ENCODE assay signal across 29 cellular contexts in the genomic region with DNA sequence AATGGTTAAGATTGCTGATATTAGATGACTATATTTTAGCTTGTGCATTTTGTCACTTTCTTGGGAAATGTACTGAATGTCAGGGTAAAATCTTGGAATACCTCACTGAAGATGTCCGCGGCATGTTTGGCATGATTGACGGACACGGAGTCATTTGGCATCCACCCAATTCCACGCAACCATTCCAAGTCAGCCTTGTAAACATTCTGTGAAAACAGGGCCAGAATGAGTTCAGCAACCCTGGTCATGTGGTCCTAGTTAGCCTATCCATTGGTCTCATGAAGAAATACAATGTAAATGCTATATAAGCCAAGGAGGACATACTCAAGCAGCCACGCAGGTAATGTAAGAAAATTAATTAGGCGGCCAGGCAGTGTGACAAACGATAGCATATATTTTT.
"Had no signal": no experiment of that assay in that cellular context is flagged by ENCODE, and none has a peak within 500 bp of the region (broad histone marks: within the 10 kb centered on the region; RNA-seq: fewer than 3 reads in every experiment).

No MANE protein-coding gene starts in this region.

- H3K27me3 ChIP-seq: esophagus squamous epithelium, left lung, neural progenitor cell, tibial nerve had no signal

- H3K4me2 ChIP-seq: neural progenitor cell had no signal

- H2AFZ ChIP-seq: neural progenitor cell, parathyroid adenoma had no signal

- DNase-seq: activated CD4-positive, alpha-beta T cell treated with anti-CD3 and anti-CD28 coated beads for 48 hours; activated CD4-positive, alpha-beta T cell treated with anti-CD3 and anti-CD28 coated beads, Interleukin-2, amount 50 U/mL, for 48 hours; activated CD8-positive, alpha-beta memory T cell treated with anti-CD3 and anti-CD28 coated beads for 24 hours; activated gamma-delta T cell; activated naive CD4-positive, alpha-beta T cell treated with anti-CD3 and anti-CD28 coated beads, Interleukin-2, amount 10 ng/mL, durations not matched to agents 7 days and 5 days; activated naive CD8-positive, alpha-beta T cell treated with anti-CD3 and anti-CD28 coated beads, Interleukin-2, amount 10 ng/mL, durations not matched to agents 7 days and 5 days; activated T-cell treated with anti-CD3 and anti-CD28 coated beads, Interleukin-2, amount 50 U/mL, for 24 hours; amniotic stem cell; dermis blood vessel endothelial cell; effector CD4-positive, alpha-beta T cell; esophagus squamous epithelium; hypothalamus; immature natural killer cell; left lung; mesendoderm; natural killer cell; occipital lobe; stimulated activated CD4-positive, alpha-beta T cell treated with anti-CD3 and anti-CD28 coated beads, Interleukin-2, amount 100 ng/mL, for 48 hours; stimulated activated naive CD4-positive, alpha-beta T cell treated with Interleukin-2 at 50 U/mL for 16 hours; T-helper 1 cell; WERI-Rb-1 had no signal

- ATAC-seq: activated CD4-positive, CD25-positive, alpha-beta regulatory T cell treated with anti-CD3 and anti-CD28 coated beads, Interleukin-2, amount 50 U/mL, for 24 hours; left lung; natural killer cell had no signal

- H3K9ac ChIP-seq: neural progenitor cell, parathyroid adenoma had no signal

- H3K27ac ChIP-seq: epithelial cell of prostate, esophagus squamous epithelium, left lung, neural progenitor cell, parathyroid adenoma, tibial nerve, WERI-Rb-1 had no signal

- H3K79me2 ChIP-seq: parathyroid adenoma had no signal

- H3K4me1 ChIP-seq: esophagus squamous epithelium, left lung, neural progenitor cell, parathyroid adenoma, tibial nerve had no signal

- H3K4me3 ChIP-seq: esophagus squamous epithelium, left lung, lung, neural progenitor cell, tibial nerve had no signal

- H3K36me3 ChIP-seq: esophagus squamous epithelium, left lung, neural progenitor cell, tibial nerve, WERI-Rb-1 had no signal

- FAIRE-seq: astrocyte, TTC549 had no signal

- H3K9me3 ChIP-seq: esophagus squamous epithelium, left lung, tibial nerve had no signal
